8 cellular contexts compared by ENCODE assay signal in genomic region chr9:80622508-80622907, GRCh38.
"Had no signal": no experiment of that assay in that cellular context is flagged by ENCODE, and none has a peak within 500 bp of the region (broad histone marks: within the 10 kb centered on the region; RNA-seq: fewer than 3 reads in every experiment).

No MANE protein-coding gene starts in this region.

- DNase-seq: GDM1, GF-D8 had no signal

- H3K4me3 ChIP-seq: GM12878 had no signal

- ATAC-seq: GM12878 had no signal

- FAIRE-seq: G401.6, GM12878, GM12891, GM12892, GM18507, GM19239 had no signal
